Comparison of ENCODE assay signal across 1 cellular context in genomic region chr2:234814366-234814765, GRCh38.
TF ChIP-seq lines count a peak whose summit lies in the region.

No MANE protein-coding gene starts in this region.

TF ChIP-seq in GM23338, 12 proteins besides CTCF, POLR2A, EP300 and RAD21 (continued from another document):
- TF ChIP-seq ETS1 (IDR thresholded peaks at IDR 0.05) (no peak), CREB1 (CRISPR knock-in tag; IDR thresholded peaks at IDR 0.05; ENCODE audit: low read depth) (no peak), ZNF462 (CRISPR knock-in tag; IDR thresholded peaks at IDR 0.05) (no peak), NANOG (IDR thresholded peaks at IDR 0.05; ENCODE audit: borderline replicate concordance) (no peak), EZH2 (IDR thresholded peaks at IDR 0.05; ENCODE audit: low read depth, unreplicated experiment) (no peak)
